33 cellular contexts compared by ENCODE assay signal in genomic region chr5:131716650-131717049, GRCh38.
"Had no signal": no experiment of that assay in that cellular context is flagged by ENCODE, and none has a peak within 500 bp of the region (broad histone marks: within the 10 kb centered on the region; RNA-seq: fewer than 3 reads in every experiment).

No MANE protein-coding gene starts in this region.

- ATAC-seq: activated naive CD4-positive, alpha-beta T cell treated with anti-CD3 and anti-CD28 coated beads, Interleukin-2, amount 50 U/mL, for 72 hours; activated naive CD8-positive, alpha-beta T cell treated with anti-CD3 and anti-CD28 coated beads, Interleukin-2, amount 50 U/mL, for 24 hours; activated T-cell treated with anti-CD3 and anti-CD28 coated beads, Interleukin-2, amount 50 U/mL, for 4 hours; activated T-cell treated with anti-CD3 and anti-CD28 coated beads, Interleukin-2, amount 50 U/mL, for 72 hours; activated T-helper 17 cell treated with anti-CD3 and anti-CD28 coated beads, Interleukin-2, amount 50 U/mL, for 72 hours; body of pancreas had no signal

- H3K4me3 ChIP-seq: adrenal gland, ascending aorta, body of pancreas, breast epithelium, cardiac muscle cell had no signal

- H3K4me1 ChIP-seq: adrenal gland, ascending aorta, body of pancreas, breast epithelium had no signal

- FAIRE-seq: astrocyte, bronchial epithelial cell, colon had no signal

- H3K9me3 ChIP-seq: adrenal gland, ascending aorta, body of pancreas had no signal

- DNase-seq: activated effector memory CD4-positive, alpha-beta T cell treated with anti-CD3 and anti-CD28 coated beads, Interleukin-2, amount 50 U/mL, for 16 hours; activated effector memory CD4-positive, alpha-beta T cell treated with Interleukin-2 at 50 U/mL for 16 hours; activated gamma-delta T cell; activated gamma-delta T cell treated with Interleukin-2 at 50 U/mL for 16 hours; activated naive CD4-positive, alpha-beta T cell; activated naive CD4-positive, alpha-beta T cell treated with anti-CD3 and anti-CD28 coated beads for 36 hours; activated naive CD4-positive, alpha-beta T cell treated with anti-CD3 and anti-CD28 coated beads, Interleukin-2, amount 10 ng/mL, durations not matched to agents 7 days and 5 days; activated naive CD4-positive, alpha-beta T cell treated with anti-CD3 and anti-CD28 coated beads, Interleukin-2, amount 50 U/mL, for 16 hours; activated naive CD4-positive, alpha-beta T cell treated with Interleukin-2 at 50 U/mL for 16 hours; activated naive CD8-positive, alpha-beta T cell treated with anti-CD3 and anti-CD28 coated beads for 36 hours; activated naive CD8-positive, alpha-beta T cell treated with anti-CD3 and anti-CD28 coated beads, Interleukin-2, amount 10 ng/mL, durations not matched to agents 7 days and 5 days; activated naive CD8-positive, alpha-beta T cell treated with anti-CD3 and anti-CD28 coated beads, Interleukin-2, amount 50 U/mL, for 24 hours; activated T-cell treated with anti-CD3 and anti-CD28 coated beads, Interleukin-2, amount 50 U/mL, for 4 hours; activated T-cell treated with anti-CD3 and anti-CD28 coated beads, Interleukin-2, amount 50 U/mL, for 48 hours; activated T-cell treated with anti-CD3 and anti-CD28 coated beads, Interleukin-2, amount 50 U/mL, for 72 hours; adrenal gland; amniotic stem cell; amygdala; anterior cingulate cortex; aorta; body of pancreas; brain microvascular endothelial cell; caudate nucleus; central memory CD4-positive, alpha-beta T cell; cerebellar nuclear complex had no signal

- H3K36me3 ChIP-seq: breast epithelium had no signal

- H3K27ac ChIP-seq: adrenal gland, ascending aorta, body of pancreas, brain microvascular endothelial cell, breast epithelium, cardiac muscle cell had no signal

- H3K27me3 ChIP-seq: adrenal gland, ascending aorta, body of pancreas, brain microvascular endothelial cell, breast epithelium, cardiac muscle cell had no signal
